ENCODE assay signal across 9 cellular contexts in the genomic region with DNA sequence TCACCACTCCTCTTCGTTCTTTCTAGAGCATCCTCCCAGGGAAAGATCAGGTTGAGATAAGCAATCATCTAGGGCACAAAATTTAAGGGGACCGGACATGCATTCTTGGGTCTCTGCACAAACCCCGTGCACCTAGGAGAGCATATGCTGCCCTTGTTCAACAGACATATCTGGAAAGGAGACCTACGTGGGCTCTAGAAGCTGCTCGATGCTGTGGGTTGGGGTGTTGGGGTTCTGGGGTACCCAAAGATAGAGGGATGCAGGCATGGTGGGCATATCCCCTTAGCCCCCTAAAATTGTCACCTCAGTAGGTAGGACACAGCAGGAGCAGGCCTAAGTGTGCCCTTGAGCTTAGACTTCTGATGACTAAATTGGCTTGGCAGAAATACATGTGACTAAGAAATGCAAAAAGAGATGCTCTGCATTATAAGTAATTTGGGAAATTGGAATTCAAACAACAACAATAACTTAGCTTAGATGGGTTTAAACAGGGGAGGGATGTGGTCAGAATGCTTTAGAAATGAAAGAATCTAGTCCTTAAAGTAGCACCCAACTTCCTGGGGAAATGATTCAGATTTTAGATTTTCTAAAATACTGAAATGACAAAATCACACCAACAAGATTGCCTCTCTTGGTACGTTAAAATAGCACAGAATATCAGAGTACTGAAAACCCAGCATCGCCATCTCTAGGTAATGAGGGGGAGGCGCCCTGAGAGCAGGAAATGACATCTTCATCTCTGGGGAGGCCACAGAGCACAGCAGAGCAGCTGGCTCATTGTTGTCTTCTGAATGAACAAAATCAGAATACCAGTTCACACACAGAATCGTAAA.
DNase-seq lines count a peak whose midpoint lies in the region; ATAC-seq, FAIRE-seq and TF ChIP-seq lines count a peak whose summit lies in the region.
"Had no signal": no experiment of that assay in that cellular context is flagged by ENCODE, and none has a peak within 500 bp of the region (broad histone marks: within the 10 kb centered on the region; RNA-seq: fewer than 3 reads in every experiment).

No MANE protein-coding gene starts in this region.

- no peaks in the 10 kb centered on the region for H3K36me3 ChIP-seq in MM.1S (replicated peaks; ENCODE audit: insufficient read depth, low read length)
- no peaks in the 10 kb centered on the region for H3K36me3 ChIP-seq in skeletal muscle satellite cell (ENCODE audit: insufficient read depth, low read length)
- no peaks in the 10 kb centered on the region for H3K36me3 ChIP-seq in ovary
- no peaks in the 10 kb centered on the region for H3K36me3 ChIP-seq in Peyer's patch

- H3K4me3 ChIP-seq in MM.1S (ENCODE audit: low read length) (no peak overlapping the region), skeletal muscle satellite cell (ENCODE audit: low read length) (no peak overlapping the region), ovary (no peak overlapping the region), Peyer's patch (no peak overlapping the region)
- H3K4me3 ChIP-seq: K562 had no signal

- 70 to 71% (median 71%) methylated on average over 9 of the region's 9 CpGs for WGBS in ovary, 3 donors

- H2AFZ ChIP-seq in MM.1S (ENCODE audit: low read length): peak overlapping the region; percentile 21; the same call in 1 of the 2 replicates

- no peaks in the 10 kb centered on the region for H3K79me2 ChIP-seq in MM.1S (ENCODE audit: low read length)

- no peaks in the 10 kb centered on the region for H3K9me2 ChIP-seq in MM.1S (replicated peaks; ENCODE audit: insufficient read depth, low read length)

- CTCF ChIA-PET in activated naive CD4-positive, alpha-beta T cell treated with anti-CD3 and anti-CD28 coated beads, Interleukin-2, amount 10 ng/mL, durations not matched to agents 7 days and 5 days (lab: Charles Lee): interaction anchor here (0.9 to 3.6 kb wide), 10 partner anchors 9 to 275 kb away, joined by 3 to 45 read pairs (median 4); no protein-coding TSS in a partner anchor

- peak overlapping the region; percentile 27 for H3K4me3 Mint-ChIP-seq in activated naive CD4-positive, alpha-beta T cell treated with anti-CD3 and anti-CD28 coated beads, Interleukin-2, amount 10 ng/mL, durations not matched to agents 7 days and 5 days
- H3K4me3 Mint-ChIP-seq in immature natural killer cell: no peak overlapping the region

- H3K4me1 Mint-ChIP-seq in activated naive CD4-positive, alpha-beta T cell treated with anti-CD3 and anti-CD28 coated beads, Interleukin-2, amount 10 ng/mL, durations not matched to agents 7 days and 5 days: peaks cover 37% of the 10 kb centered on the region
- peaks cover 7 to 12% of the 10 kb centered on the region in 2 donors for H3K4me1 Mint-ChIP-seq in immature natural killer cell

- TF ChIP-seq CTCF in MM.1S (IDR thresholded peaks at IDR 0.05; ENCODE audit: low read length): no peak
- TF ChIP-seq CTCF in ovary (IDR thresholded peaks at IDR 0.05): no peak
- no peak for TF ChIP-seq CTCF in Peyer's patch (IDR thresholded peaks at IDR 0.05)

- peaks cover 4% of the 10 kb centered on the region for H3K36me3 Mint-ChIP-seq in activated naive CD4-positive, alpha-beta T cell treated with anti-CD3 and anti-CD28 coated beads, Interleukin-2, amount 10 ng/mL, durations not matched to agents 7 days and 5 days
- peaks cover 0 to 3% (median 0%) of the 10 kb centered on the region in 3 donors for H3K36me3 Mint-ChIP-seq in immature natural killer cell

- TF ChIP-seq POLR2A in GM12891 (IDR thresholded peaks at IDR 0.05; ENCODE audit: low read depth, low read length): no peak
- no peak for TF ChIP-seq POLR2A in ovary (IDR thresholded peaks at IDR 0.05)
- TF ChIP-seq POLR2A in Peyer's patch (IDR thresholded peaks at IDR 0.05): no peak

- H3K9me3 ChIP-seq in MM.1S (replicated peaks; ENCODE audit: insufficient read depth, low read length) (no peaks in the 10 kb centered on the region), skeletal muscle satellite cell (replicated peaks; ENCODE audit: low read length) (no peaks in the 10 kb centered on the region), ovary (peaks cover 0 to 5% of the 10 kb centered on the region in 2 donors), Peyer's patch (no peaks in the 10 kb centered on the region)

- TF ChIP-seq EP300 in ovary (IDR thresholded peaks at IDR 0.05): no peak

- ATAC-seq in GM21737 (IDR thresholded peaks at IDR 0.05; ENCODE audit: unreplicated experiment): peak; percentile 98
- ATAC-seq: K562 had no signal

- H3K9me3 Mint-ChIP-seq in activated naive CD4-positive, alpha-beta T cell treated with anti-CD3 and anti-CD28 coated beads, Interleukin-2, amount 10 ng/mL, durations not matched to agents 7 days and 5 days: peaks cover 6% of the 10 kb centered on the region
- H3K9me3 Mint-ChIP-seq in immature natural killer cell: peaks cover 0 to 5% (median 1%) of the 10 kb centered on the region in 6 donors

- peak; percentile 16 for FAIRE-seq in GM12891 (lab: Jason Lieb, UNC)
- FAIRE-seq: K562 had no signal

- H3K27me3 ChIP-seq in MM.1S (replicated peaks; ENCODE audit: insufficient read depth, low read length): no peaks in the 10 kb centered on the region
- H3K27me3 ChIP-seq in skeletal muscle satellite cell (ENCODE audit: control insufficient read depth, insufficient read depth, low read length): no peaks in the 10 kb centered on the region
- no peaks in the 10 kb centered on the region for H3K27me3 ChIP-seq in ovary
- no peaks in the 10 kb centered on the region for H3K27me3 ChIP-seq in Peyer's patch

- H3K4me2 ChIP-seq in MM.1S (ENCODE audit: low read depth, low read length): no peak overlapping the region
- peak overlapping the region; percentile 56 for H3K4me2 ChIP-seq in skeletal muscle satellite cell (ENCODE audit: low read length)

- H3K27ac Mint-ChIP-seq in activated naive CD4-positive, alpha-beta T cell treated with anti-CD3 and anti-CD28 coated beads, Interleukin-2, amount 10 ng/mL, durations not matched to agents 7 days and 5 days: peak overlapping the region; percentile 96
- H3K27ac Mint-ChIP-seq in immature natural killer cell: peak overlapping the region in 3 of 6 donors; percentile 32 to 37 (median 36)

- DNase-seq in GM12891 (ENCODE audit: insufficient read length, low spot score) (no peak), MM.1S (peak; percentile 28), immature natural killer cell (no peak), ovary (no peak), Peyer's patch (no peak)
- peak; percentile 73 for DNase-seq in activated naive CD4-positive, alpha-beta T cell treated with anti-CD3 and anti-CD28 coated beads, Interleukin-2, amount 10 ng/mL, durations not matched to agents 7 days and 5 days

- intact Hi-C loops in ovary (cut with DNase I): no loop called here

- no peaks in the 10 kb centered on the region for H3K4me1 ChIP-seq in MM.1S (ENCODE audit: low read length)
- H3K4me1 ChIP-seq in skeletal muscle satellite cell (ENCODE audit: control insufficient read depth, insufficient read depth, low read length): peaks cover 23% of the 10 kb centered on the region
- no peaks in the 10 kb centered on the region for H3K4me1 ChIP-seq in ovary (ENCODE audit: insufficient read depth)
- no peaks in the 10 kb centered on the region for H3K4me1 ChIP-seq in Peyer's patch

- H3K9ac ChIP-seq in MM.1S (ENCODE audit: low read length): no peak overlapping the region
- H3K9ac ChIP-seq in skeletal muscle satellite cell (ENCODE audit: low read depth, low read length): peak overlapping the region; percentile 59

- no peaks in the 10 kb centered on the region for H3K27me3 Mint-ChIP-seq in activated naive CD4-positive, alpha-beta T cell treated with anti-CD3 and anti-CD28 coated beads, Interleukin-2, amount 10 ng/mL, durations not matched to agents 7 days and 5 days
- peaks cover 0 to 4% (median 0%) of the 10 kb centered on the region in 3 donors for H3K27me3 Mint-ChIP-seq in immature natural killer cell (ENCODE audit: low read depth in 3 of 3)

- H3K27ac ChIP-seq in MM.1S (ENCODE audit: low read length): no peak overlapping the region
- no peak overlapping the region for H3K27ac ChIP-seq in ovary
- H3K27ac ChIP-seq in Peyer's patch: no peak overlapping the region

- no peaks in the 10 kb centered on the region for H4K20me1 ChIP-seq in MM.1S (ENCODE audit: insufficient read depth, low read length)

- H3F3A ChIP-seq in MM.1S (ENCODE audit: insufficient read depth, low read length): no peaks in the 10 kb centered on the region

TF ChIP-seq in GM12891, 5 proteins besides CTCF, POLR2A, EP300 and RAD21:
- no peak for TF ChIP-seq SPI1 (IDR thresholded peaks at IDR 0.05; ENCODE audit: low read depth, low read length)
- no peak for TF ChIP-seq POU2F2 (IDR thresholded peaks at IDR 0.05; ENCODE audit: low read depth, low read length)
- no peak for TF ChIP-seq TAF1 (IDR thresholded peaks at IDR 0.05; ENCODE audit: low read depth, low read length)
- no peak for TF ChIP-seq POLR2AphosphoS5 (IDR thresholded peaks at IDR 0.05; ENCODE audit: low read depth, low read length)
- no peak for TF ChIP-seq PAX5 (IDR thresholded peaks at IDR 0.05; ENCODE audit: insufficient read depth, low read length, severe bottlenecking)

Comparison
In these comparisons a context has a peak if more than half of its experiments do, and no peak if none do; other contexts are left out.
1. DNase-seq: peak in MM.1S (single experiment) and activated naive CD4-positive, alpha-beta T cell treated with anti-CD3 and anti-CD28 coated beads, Interleukin-2, amount 10 ng/mL, durations not matched to agents 7 days and 5 days (single experiment); none in GM12891 (single experiment), immature natural killer cell (0 of 3), ovary (0 of 5) and Peyer's patch (0 of 3).